In the genomic region with DNA sequence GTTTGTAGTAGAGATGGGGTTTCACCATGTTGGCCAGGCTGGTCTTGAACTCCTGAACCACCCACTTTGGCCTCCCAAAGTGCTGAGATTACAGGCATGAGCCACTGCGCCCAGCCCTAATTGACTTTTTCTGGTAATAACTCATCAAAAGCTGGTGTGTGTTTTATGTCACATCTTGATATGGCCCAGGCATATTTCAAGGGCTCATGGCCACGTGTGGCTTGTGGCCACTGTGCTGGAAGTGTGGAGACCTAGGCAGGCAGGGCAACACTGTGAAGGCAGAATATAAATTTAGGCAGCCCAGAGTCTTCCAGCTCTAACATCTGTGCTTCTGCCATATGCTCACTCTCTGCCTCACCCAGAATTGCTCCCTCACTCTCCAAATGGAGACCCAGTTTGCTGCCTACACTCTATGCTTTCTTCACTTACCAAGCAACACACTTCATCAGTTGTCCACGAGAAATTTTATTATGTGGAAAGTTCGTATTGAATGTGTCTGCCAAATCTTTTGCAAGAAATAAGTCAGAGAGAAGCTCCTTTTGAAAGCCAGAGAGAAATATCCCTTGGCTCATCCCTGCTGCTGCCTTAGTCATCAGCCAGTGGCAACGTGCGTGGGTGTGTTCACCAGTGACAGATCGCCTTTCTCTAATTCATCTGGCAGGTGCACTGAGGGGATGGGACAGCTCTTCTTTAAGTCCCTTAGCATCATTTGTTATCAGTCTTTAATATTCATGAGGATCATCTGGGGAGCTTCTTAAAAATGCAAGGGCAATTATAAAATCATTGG, we compare ENCODE assay signal across 12 cellular contexts.
DNase-seq lines count a peak whose midpoint lies in the region; ATAC-seq and TF ChIP-seq lines count a peak whose summit lies in the region.
"Had no signal": no experiment of that assay in that cellular context is flagged by ENCODE, and none has a peak within 500 bp of the region (broad histone marks: within the 10 kb centered on the region; RNA-seq: fewer than 3 reads in every experiment).

No MANE protein-coding gene starts in this region.

- no peak overlapping the region for H3K9ac ChIP-seq in Karpas-422 (ENCODE audit: low read length)

- TF ChIP-seq CTCF in upper lobe of right lung (IDR thresholded peaks at IDR 0.05) (no peak), mucosa of descending colon (IDR thresholded peaks at IDR 0.05) (no peak)

- ATAC-seq in activated T-cell treated with anti-CD3 and anti-CD28 coated beads, Interleukin-2, amount 50 U/mL, for 4 hours: peak; percentile 45 to 68
- ATAC-seq in upper lobe of right lung (peak; percentile 25), mucosa of descending colon (no peak)

- H3K27ac ChIP-seq in upper lobe of right lung (no peak overlapping the region), Karpas-422 (ENCODE audit: low read length) (no peak overlapping the region)
- H3K27ac ChIP-seq: RWPE1 had no signal

- H3K36me3 ChIP-seq in upper lobe of right lung: no peaks in the 10 kb centered on the region
- H3K36me3 ChIP-seq in Karpas-422 (ENCODE audit: insufficient read depth, low read length): no peaks in the 10 kb centered on the region
- H3K36me3 ChIP-seq in mucosa of descending colon (ENCODE audit: low read depth): no peaks in the 10 kb centered on the region

- no peak overlapping the region for H3K4me2 ChIP-seq in Karpas-422 (ENCODE audit: low read depth, low read length, poor library complexity, severe bottlenecking)

- CTCF ChIA-PET in activated naive CD4-positive, alpha-beta T cell treated with anti-CD3 and anti-CD28 coated beads for 36 hours (lab: Charles Lee): interaction anchor here (0.7 to 1.2 kb wide), 3 partner anchors 8 to 10 kb away, joined by 3 to 5 read pairs (median 3); no protein-coding TSS in a partner anchor
- CTCF ChIA-PET in activated naive CD4-positive, alpha-beta T cell treated with anti-CD3 and anti-CD28 coated beads, Interleukin-2, amount 10 ng/mL, durations not matched to agents 7 days and 5 days (lab: Charles Lee): interaction anchor here (1.1 kb wide), 1 partner anchor 129 kb away, joined by 3 read pairs; no protein-coding TSS in a partner anchor

- no peaks in the 10 kb centered on the region for H4K20me1 ChIP-seq in Karpas-422 (ENCODE audit: insufficient read depth, low read depth, low read length)

- H3K79me2 ChIP-seq in Karpas-422 (ENCODE audit: low read length): no peaks in the 10 kb centered on the region

- no peaks in the 10 kb centered on the region for H3K9me3 ChIP-seq in upper lobe of right lung
- no peaks in the 10 kb centered on the region for H3K9me3 ChIP-seq in Karpas-422 (ENCODE audit: low read length)
- H3K9me3 ChIP-seq in mucosa of descending colon: no peaks in the 10 kb centered on the region

- H3K27me3 ChIP-seq in upper lobe of right lung (no peaks in the 10 kb centered on the region), Karpas-422 (ENCODE audit: low read length) (no peaks in the 10 kb centered on the region)

- DNase-seq in activated naive CD4-positive, alpha-beta T cell treated with anti-CD3 and anti-CD28 coated beads for 36 hours: peak; percentile 54
- no peak for DNase-seq in activated naive CD4-positive, alpha-beta T cell treated with anti-CD3 and anti-CD28 coated beads, Interleukin-2, amount 10 ng/mL, durations not matched to agents 7 days and 5 days
- peak; percentile 24 for DNase-seq in activated T-cell treated with anti-CD3 and anti-CD28 coated beads, Interleukin-2, amount 50 U/mL, for 4 hours
- DNase-seq in left kidney (ENCODE audit: low read depth, low spot score) (peak; percentile 64), upper lobe of right lung (no peak), Karpas-422 (no peak), SW 1271 (lab: John Stamatoyannopoulos, UW) (no peak), mucosa of descending colon (no peak)
- DNase-seq: CD8-positive, alpha-beta memory T cell; effector memory CD4-positive, alpha-beta T cell; KBM-7 had no signal

- no peaks in the 10 kb centered on the region for H3K9me2 ChIP-seq in Karpas-422 (replicated peaks; ENCODE audit: insufficient read depth, low read length)

- H3K4me1 Mint-ChIP-seq in activated naive CD4-positive, alpha-beta T cell treated with anti-CD3 and anti-CD28 coated beads for 36 hours (ENCODE audit: low read depth): peaks cover 10% of the 10 kb centered on the region
- peaks cover 14% of the 10 kb centered on the region for H3K4me1 Mint-ChIP-seq in activated naive CD4-positive, alpha-beta T cell treated with anti-CD3 and anti-CD28 coated beads, Interleukin-2, amount 10 ng/mL, durations not matched to agents 7 days and 5 days
- H3K4me1 Mint-ChIP-seq in activated T-cell treated with anti-CD3 and anti-CD28 coated beads, Interleukin-2, amount 50 U/mL, for 4 hours (ENCODE audit: low read depth): peaks cover 31% of the 10 kb centered on the region

- no peaks in the 10 kb centered on the region for H3K27me3 Mint-ChIP-seq in activated naive CD4-positive, alpha-beta T cell treated with anti-CD3 and anti-CD28 coated beads for 36 hours (ENCODE audit: low read depth)
- H3K27me3 Mint-ChIP-seq in activated naive CD4-positive, alpha-beta T cell treated with anti-CD3 and anti-CD28 coated beads, Interleukin-2, amount 10 ng/mL, durations not matched to agents 7 days and 5 days: peaks cover 15% of the 10 kb centered on the region
- no peaks in the 10 kb centered on the region for H3K27me3 Mint-ChIP-seq in activated T-cell treated with anti-CD3 and anti-CD28 coated beads, Interleukin-2, amount 50 U/mL, for 4 hours (ENCODE audit: low read depth)
- H3K27me3 Mint-ChIP-seq: CD8-positive, alpha-beta memory T cell had no signal

- H2AFZ ChIP-seq in Karpas-422 (ENCODE audit: low read length): no peak overlapping the region

- H3K4me3 Mint-ChIP-seq in activated naive CD4-positive, alpha-beta T cell treated with anti-CD3 and anti-CD28 coated beads for 36 hours: no peak overlapping the region
- no peak overlapping the region for H3K4me3 Mint-ChIP-seq in activated naive CD4-positive, alpha-beta T cell treated with anti-CD3 and anti-CD28 coated beads, Interleukin-2, amount 10 ng/mL, durations not matched to agents 7 days and 5 days
- no peak overlapping the region for H3K4me3 Mint-ChIP-seq in activated T-cell treated with anti-CD3 and anti-CD28 coated beads, Interleukin-2, amount 50 U/mL, for 4 hours
- H3K4me3 Mint-ChIP-seq: CD8-positive, alpha-beta memory T cell had no signal

- H3K9me3 Mint-ChIP-seq in activated naive CD4-positive, alpha-beta T cell treated with anti-CD3 and anti-CD28 coated beads for 36 hours: no peaks in the 10 kb centered on the region
- H3K9me3 Mint-ChIP-seq in activated naive CD4-positive, alpha-beta T cell treated with anti-CD3 and anti-CD28 coated beads, Interleukin-2, amount 10 ng/mL, durations not matched to agents 7 days and 5 days: no peaks in the 10 kb centered on the region
- H3K9me3 Mint-ChIP-seq in activated T-cell treated with anti-CD3 and anti-CD28 coated beads, Interleukin-2, amount 50 U/mL, for 4 hours: no peaks in the 10 kb centered on the region
- H3K9me3 Mint-ChIP-seq: CD8-positive, alpha-beta memory T cell had no signal

- H3K4me3 ChIP-seq in upper lobe of right lung (no peak overlapping the region), Karpas-422 (ENCODE audit: low read length) (no peak overlapping the region), mucosa of descending colon (no peak overlapping the region)

- H3K4me1 ChIP-seq in upper lobe of right lung (peaks cover 7% of the 10 kb centered on the region), Karpas-422 (ENCODE audit: low read length) (no peaks in the 10 kb centered on the region), mucosa of descending colon (ENCODE audit: low read depth) (peaks cover 2% of the 10 kb centered on the region)

- no peaks in the 10 kb centered on the region for H3K36me3 Mint-ChIP-seq in activated naive CD4-positive, alpha-beta T cell treated with anti-CD3 and anti-CD28 coated beads for 36 hours (ENCODE audit: low read depth)
- no peaks in the 10 kb centered on the region for H3K36me3 Mint-ChIP-seq in activated naive CD4-positive, alpha-beta T cell treated with anti-CD3 and anti-CD28 coated beads, Interleukin-2, amount 10 ng/mL, durations not matched to agents 7 days and 5 days
- H3K36me3 Mint-ChIP-seq in activated T-cell treated with anti-CD3 and anti-CD28 coated beads, Interleukin-2, amount 50 U/mL, for 4 hours (ENCODE audit: insufficient read depth): no peaks in the 10 kb centered on the region
- H3K36me3 Mint-ChIP-seq: CD8-positive, alpha-beta memory T cell had no signal

- no peak overlapping the region for H3K27ac Mint-ChIP-seq in activated naive CD4-positive, alpha-beta T cell treated with anti-CD3 and anti-CD28 coated beads for 36 hours
- no peak overlapping the region for H3K27ac Mint-ChIP-seq in activated naive CD4-positive, alpha-beta T cell treated with anti-CD3 and anti-CD28 coated beads, Interleukin-2, amount 10 ng/mL, durations not matched to agents 7 days and 5 days

- intact Hi-C loops in activated naive CD4-positive, alpha-beta T cell treated with anti-CD3 and anti-CD28 coated beads for 36 hours (cut with micrococcal nuclease): no loop called here
- intact Hi-C loops in upper lobe of right lung (cut with DNase I) (no loop called here), mucosa of descending colon (cut with DNase I, micrococcal nuclease) (no loop called here)

Comparison
In these comparisons a context has a peak if more than half of its experiments do, and no peak if none do; other contexts are left out.
1. DNase-seq: peak in activated naive CD4-positive, alpha-beta T cell treated with anti-CD3 and anti-CD28 coated beads for 36 hours (single experiment), activated T-cell treated with anti-CD3 and anti-CD28 coated beads, Interleukin-2, amount 50 U/mL, for 4 hours (single experiment) and left kidney (single experiment); none in activated naive CD4-positive, alpha-beta T cell treated with anti-CD3 and anti-CD28 coated beads, Interleukin-2, amount 10 ng/mL, durations not matched to agents 7 days and 5 days (single experiment), upper lobe of right lung (single experiment), Karpas-422 (single experiment), SW 1271 (0 of 2) and mucosa of descending colon (0 of 3).